ENCODE assay signal across 18 cellular contexts in genomic region chr20:52441708-52442107, GRCh38.
DNase-seq lines count a peak whose midpoint lies in the region; ATAC-seq and TF ChIP-seq lines count a peak whose summit lies in the region.
"Had no signal": no experiment of that assay in that cellular context is flagged by ENCODE, and none has a peak within 500 bp of the region (broad histone marks: within the 10 kb centered on the region; RNA-seq: fewer than 3 reads in every experiment).

No MANE protein-coding gene starts in this region.

- H3K4me3 Mint-ChIP-seq in T-helper 17 cell: no peak overlapping the region
- H3K4me3 Mint-ChIP-seq: CD14-positive monocyte; CD4-positive, CD25-positive, alpha-beta regulatory T cell; CD8-positive, alpha-beta T cell had no signal

- H3K9me2 ChIP-seq in neural cell (ENCODE audit: insufficient read depth, low read length): no peaks in the 10 kb centered on the region

- H3K4me3 ChIP-seq in neural cell (ENCODE audit: low read length): no peak overlapping the region
- H3K4me3 ChIP-seq: BLaER1 had no signal

- DNase-seq in NCI-H2227 (lab: John Stamatoyannopoulos, UW; ENCODE audit: unreplicated experiment) (peak; percentile 8), T-helper 17 cell (no peak), caudate nucleus (lab: John Stamatoyannopoulos, UW) (no peak), RWPE1 (ENCODE audit: low spot score) (no peak)
- DNase-seq: 8988T; ACHN; BE2C; C1 segment of cervical spinal cord; Caco-2; Calu3; CD4-positive, CD25-positive, alpha-beta regulatory T cell; CD8-positive, alpha-beta T cell; DMS79 treated with DMSO at 0.1 percent for 48 hours; GF-D8 had no signal

- peaks cover 2% of the 10 kb centered on the region for H3K4me1 Mint-ChIP-seq in T-helper 17 cell

- no peaks in the 10 kb centered on the region for H3K79me2 ChIP-seq in neural cell (replicated peaks; ENCODE audit: insufficient read depth, low read length)

- H3K36me3 ChIP-seq in neural cell (ENCODE audit: insufficient read depth, low read length): no peaks in the 10 kb centered on the region
- H3K36me3 ChIP-seq: BE2C, BLaER1 had no signal

- H3K27me3 Mint-ChIP-seq in T-helper 17 cell: peaks cover 14% of the 10 kb centered on the region
- H3K27me3 Mint-ChIP-seq: CD4-positive, CD25-positive, alpha-beta regulatory T cell had no signal

- H3K27ac ChIP-seq in neural cell (ENCODE audit: low read length) (peak overlapping the region; percentile 41), caudate nucleus (ENCODE audit: low read depth, low read length) (no peak overlapping the region), RWPE1 (no peak overlapping the region)
- H3K27ac ChIP-seq: BLaER1 had no signal

- H3K4me2 ChIP-seq in neural cell (ENCODE audit: low read length): no peak overlapping the region
- H3K4me2 ChIP-seq: BLaER1 had no signal

- POLR2A ChIA-PET in RWPE1 (lab: Yijun Ruan, JAX; ENCODE audit: low non-redundant PET): no interaction called here

- TF ChIP-seq RAD21 in neural cell (conservative IDR thresholded peaks at IDR 0.05): peak; percentile 14

- peak overlapping the region; percentile 29 for H3K27ac Mint-ChIP-seq in T-helper 17 cell
- H3K27ac Mint-ChIP-seq: CD14-positive monocyte; CD4-positive, CD25-positive, alpha-beta regulatory T cell; CD8-positive, alpha-beta T cell had no signal

- H4K20me1 ChIP-seq in neural cell (ENCODE audit: insufficient read depth): no peaks in the 10 kb centered on the region
- H4K20me1 ChIP-seq: BLaER1 had no signal

- TF ChIP-seq EP300 in neural cell (conservative IDR thresholded peaks at IDR 0.05; ENCODE audit: poor library complexity, severe bottlenecking): peak; percentile 73

- no peaks in the 10 kb centered on the region for H3K27me3 ChIP-seq in neural cell (ENCODE audit: insufficient read depth, low read depth, low read length)
- H3K27me3 ChIP-seq: BE2C, BLaER1 had no signal

- no peak overlapping the region for H3K9ac ChIP-seq in neural cell (ENCODE audit: low read length)
- H3K9ac ChIP-seq: BLaER1 had no signal

- ATAC-seq in T-helper 17 cell (no peak), HG02884 (IDR thresholded peaks at IDR 0.05; ENCODE audit: unreplicated experiment) (no peak)
- ATAC-seq: CD8-positive, alpha-beta T cell had no signal

- TF ChIP-seq CTCF in neural cell (IDR thresholded peaks at IDR 0.05; ENCODE audit: poor library complexity, severe bottlenecking): no peak
- no peak for TF ChIP-seq CTCF in RWPE1 (conservative IDR thresholded peaks at IDR 0.05; ENCODE audit: low read depth)

- no peaks in the 10 kb centered on the region for H3K36me3 Mint-ChIP-seq in T-helper 17 cell (ENCODE audit: low read depth)
- H3K36me3 Mint-ChIP-seq: CD14-positive monocyte; CD4-positive, CD25-positive, alpha-beta regulatory T cell; CD8-positive, alpha-beta T cell had no signal

- H2AFZ ChIP-seq in neural cell (ENCODE audit: low read depth, low read length): no peak overlapping the region

- H3K9me3 ChIP-seq in T-helper 17 cell (ENCODE audit: control insufficient read depth, low read length, poor library complexity, severe bottlenecking) (no peaks in the 10 kb centered on the region), neural cell (ENCODE audit: low read length) (no peaks in the 10 kb centered on the region)
- H3K9me3 ChIP-seq: BE2C, BLaER1, Caco-2 had no signal

- peaks cover 3% of the 10 kb centered on the region for H3F3A ChIP-seq in neural cell (ENCODE audit: insufficient read depth, low read length, poor library complexity, severe bottlenecking)

- CTCF ChIA-PET in RWPE1 (lab: Yijun Ruan, JAX): no interaction called here

TF ChIP-seq in neural cell, 6 proteins besides CTCF, POLR2A, EP300 and RAD21:
- peak; percentile 97 for TF ChIP-seq REST (IDR thresholded peaks at IDR 0.05; ENCODE audit: borderline replicate concordance)
- TF ChIP-seq POLR2AphosphoS5 (IDR thresholded peaks at IDR 0.05): peak; percentile 89
- no peak for TF ChIP-seq MXI1 (conservative IDR thresholded peaks at IDR 0.05; ENCODE audit: poor library complexity, severe bottlenecking)
- TF ChIP-seq TAF1 (IDR thresholded peaks at IDR 0.05; ENCODE audit: low read depth): no peak
